In the genomic region with DNA sequence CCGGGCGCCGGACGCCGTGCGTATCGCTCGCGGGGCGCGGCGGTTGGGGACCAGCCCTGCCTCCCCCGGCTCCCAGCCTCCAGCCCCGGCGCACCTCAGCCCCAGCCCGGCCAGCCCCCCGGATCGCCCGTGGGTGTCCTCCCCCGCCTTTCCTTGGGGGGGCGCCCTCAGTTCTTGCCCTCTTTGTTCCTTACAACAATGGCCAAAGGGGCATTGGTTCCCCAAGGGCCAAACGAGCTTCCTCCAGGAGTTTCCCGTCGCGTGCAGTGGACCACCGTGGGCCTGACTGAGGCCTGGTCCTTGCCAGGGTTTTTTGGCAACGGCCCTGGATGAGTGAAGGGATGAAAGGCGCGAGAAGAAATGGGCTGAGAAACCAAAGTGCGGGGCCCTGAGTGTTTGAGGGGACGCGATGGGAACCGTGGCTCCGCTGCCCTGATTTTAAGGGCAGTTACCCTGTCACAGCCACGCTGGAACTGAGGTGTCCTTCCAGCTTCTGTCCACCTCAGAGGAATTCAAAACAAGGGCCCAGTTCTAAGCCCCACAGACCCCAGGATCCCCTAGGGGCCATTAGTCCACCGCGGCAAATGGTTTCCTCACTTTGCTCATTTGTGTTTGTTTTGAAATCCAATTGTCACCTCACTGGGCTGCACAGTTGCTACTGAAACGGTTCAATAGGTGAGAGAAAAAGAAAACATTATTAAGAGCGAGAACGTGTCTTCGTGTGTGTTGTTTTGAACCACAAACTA, we compare ENCODE assay signal across 8 cellular contexts. TPM values are rescaled to one million over a fixed set of nuclear protein-coding genes. Genes with fewer than 3 reads are reported as not detected.
A peak's percentile ranks its signal among the peaks of the same experiment; 100 is the strongest.
DNase-seq lines count a peak whose midpoint lies in the region; ATAC-seq and TF ChIP-seq lines count a peak whose summit lies in the region.

No MANE protein-coding gene starts in this region.

- no peak overlapping the region for H3K27ac ChIP-seq in trophoblast cell (ENCODE audit: low read depth, low read length)

- peaks cover 6% of the 10 kb centered on the region for H3K79me1 ChIP-seq in trophoblast cell (ENCODE audit: low read length)

- no peak overlapping the region for H2AK5ac ChIP-seq in trophoblast cell (ENCODE audit: low read length)

- no peaks in the 10 kb centered on the region for H3K4me1 ChIP-seq in trophoblast cell (ENCODE audit: control insufficient read depth in 1 of 2, insufficient read depth in 2 of 2, low read length in 2 of 2)

- H3K27me3 ChIP-seq in trophoblast cell (ENCODE audit: insufficient read depth, low read length): peaks cover 22% of the 10 kb centered on the region

- H3K9ac ChIP-seq in trophoblast cell (ENCODE audit: low read length): peak overlapping the region; percentile 24

- H3K4me2 ChIP-seq in trophoblast cell (ENCODE audit: low read length): peak overlapping the region; percentile 87

- H2BK120ac ChIP-seq in trophoblast cell (ENCODE audit: insufficient read depth, low read length, poor library complexity): no peak overlapping the region

- peaks cover 3% of the 10 kb centered on the region for H3K79me2 ChIP-seq in trophoblast cell (ENCODE audit: control insufficient read depth, insufficient read depth, low read length, poor library complexity)

- peak; percentile 10 for DNase-seq in NCI-H345 (lab: John Stamatoyannopoulos, UW)
- DNase-seq in NCI-H345 treated with DMSO at 0.1 percent for 48 hours (lab: John Stamatoyannopoulos, UW; ENCODE audit: unreplicated experiment): no peak
- DNase-seq in UCSD-AML1 (lab: John Stamatoyannopoulos, UW; ENCODE audit: unreplicated experiment): peak; percentile 77
- DNase-seq in fibroblast of the aortic adventitia (ENCODE audit: low read depth): peak; percentile 10
- DNase-seq in trophoblast cell: no peak
- DNase-seq in H4 (ENCODE audit: low spot score): no peak
- DNase-seq in NCI-H82 (lab: John Stamatoyannopoulos, UW): no peak

- no peak overlapping the region for H3K18ac ChIP-seq in trophoblast cell (ENCODE audit: low read length)

- H3K23ac ChIP-seq in trophoblast cell (ENCODE audit: low read length): no peak overlapping the region

- peaks cover 2% of the 10 kb centered on the region for H3K9me3 ChIP-seq in trophoblast cell (ENCODE audit: insufficient read depth, low read depth, low read length)

- ATAC-seq in HG03175 (IDR thresholded peaks at IDR 0.05; ENCODE audit: unreplicated experiment): no peak

- TF ChIP-seq CTCF in fibroblast of the aortic adventitia (IDR thresholded peaks at IDR 0.05; ENCODE audit: insufficient read depth, low read length): peak; percentile 18

- H3K4ac ChIP-seq in trophoblast cell (ENCODE audit: low read depth, low read length): no peak overlapping the region

- no peak overlapping the region for H2BK12ac ChIP-seq in trophoblast cell (ENCODE audit: low read length)

- H4K8ac ChIP-seq in trophoblast cell (ENCODE audit: low read depth, low read length): peak overlapping the region; percentile 73

- H4K12ac ChIP-seq in trophoblast cell (ENCODE audit: low read depth, low read length): no peak overlapping the region

- H2AFZ ChIP-seq in trophoblast cell (ENCODE audit: insufficient read depth, low read length, poor library complexity): no peak overlapping the region

- no peaks in the 10 kb centered on the region for H3K36me3 ChIP-seq in trophoblast cell (ENCODE audit: control insufficient read depth in 1 of 2, insufficient read depth in 2 of 2, low read length in 2 of 2)

- peak overlapping the region; percentile 73 for H3K4me3 ChIP-seq in fibroblast of the aortic adventitia (ENCODE audit: low read depth, low read length)
- H3K4me3 ChIP-seq in trophoblast cell (ENCODE audit: low read depth, low read length): peak overlapping the region; percentile 81

- no peak overlapping the region for H4K91ac ChIP-seq in trophoblast cell (ENCODE audit: low read depth, low read length)

- no peak overlapping the region for H3K14ac ChIP-seq in trophoblast cell (ENCODE audit: low read length)

- no peak overlapping the region for H2BK5ac ChIP-seq in trophoblast cell (ENCODE audit: low read depth, low read length, poor library complexity)

- WGBS in trophoblast cell (ENCODE audit: extremely low coverage, insufficient coverage, insufficient read length): no CpG with 5 or more reads among the region's 41 CpGs

RNA-seq across cellular contexts. Expression of a gene that starts 1.4 kb away (rescaled TPM):
- total RNA-seq in fibroblast of the aortic adventitia (ENCODE audit: low replicate concordance): 10.0 and 12.2 TPM in 2 replicates
- polyA plus RNA-seq in trophoblast cell (2013): 18.0 and 18.7 TPM in 2 replicates
- total RNA-seq in H4 (2014; rRNA removed; shearing (Covaris generic)): 37.9 and 42.7 TPM in 2 replicates

Comparison
In these comparisons a context has a peak if more than half of its experiments do, and no peak if none do; other contexts are left out.
1. DNase-seq: peak in NCI-H345 (single experiment), UCSD-AML1 (single experiment) and fibroblast of the aortic adventitia (single experiment); none in NCI-H345 treated with DMSO at 0.1 percent for 48 hours (single experiment), trophoblast cell (0 of 2), H4 (single experiment) and NCI-H82 (single experiment).